In the genomic region with DNA sequence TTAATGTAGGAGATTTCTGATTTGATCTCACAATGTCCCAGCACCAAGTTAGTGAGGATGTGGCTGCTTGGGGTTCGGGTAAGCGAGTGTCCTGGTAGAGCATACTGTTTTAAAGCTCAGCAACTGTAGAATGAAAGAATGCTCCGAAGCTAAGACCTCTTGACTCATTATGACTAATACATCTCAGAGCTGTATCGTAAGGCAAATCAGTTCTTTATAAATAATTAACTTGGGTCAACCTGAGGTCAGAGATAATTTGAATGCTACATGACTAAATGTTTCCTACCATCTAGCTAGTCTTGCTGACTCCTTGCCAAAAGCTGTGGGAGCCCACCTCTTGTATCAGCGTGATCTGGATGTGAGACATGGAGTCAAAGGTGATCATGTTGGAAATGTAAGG, we compare ENCODE assay signal across 9 cellular contexts.
A peak's percentile ranks its signal among the peaks of the same experiment; 100 is the strongest.
DNase-seq lines count a peak whose midpoint lies in the region; ATAC-seq, FAIRE-seq and TF ChIP-seq lines count a peak whose summit lies in the region.
"Had no signal": no experiment of that assay in that cellular context is flagged by ENCODE, and none has a peak within 500 bp of the region (broad histone marks: within the 10 kb centered on the region; RNA-seq: fewer than 3 reads in every experiment).

No MANE protein-coding gene starts in this region.

- H3K9me3 ChIP-seq in mesenchymal stem cell (ENCODE audit: control insufficient read depth, low read length), result peaks cover 9% of the 10 kb centered on the region
- no peaks in the 10 kb centered on the region for H3K9me3 ChIP-seq in CD8-positive, alpha-beta memory T cell (ENCODE audit: low read length)

- H2BK5ac ChIP-seq in mesenchymal stem cell (ENCODE audit: low read depth, low read length, poor library complexity, severe bottlenecking), result no peak overlapping the region

- H3K4me1 Mint-ChIP-seq in activated T-helper 2 cell treated with anti-CD3 and anti-CD28 coated beads, Interferon-gamma antibody, Interleukin-2, Interleukin-4, amounts not matched to agents 10 μg/mL and 5 μg/mL and 100 μg/mL, durations not matched to agents 14 hours and 24 hours and 36 hours (ENCODE audit: low read depth), result peaks cover 11% of the 10 kb centered on the region
- no peaks in the 10 kb centered on the region for H3K4me1 Mint-ChIP-seq in CD8-positive, alpha-beta memory T cell

- H2BK15ac ChIP-seq in mesenchymal stem cell (ENCODE audit: low read depth, poor library complexity, severe bottlenecking), result no peak overlapping the region

- no peak overlapping the region for H2AK5ac ChIP-seq in mesenchymal stem cell (ENCODE audit: low read length, severe bottlenecking)

- peak; percentile 58 for DNase-seq in GM03348 (ENCODE audit: low spot score)
- no peak for DNase-seq in activated T-helper 2 cell treated with anti-CD3 and anti-CD28 coated beads, Interferon-gamma antibody, Interleukin-2, Interleukin-4, amounts not matched to agents 10 μg/mL and 5 μg/mL and 100 μg/mL, durations not matched to agents 14 hours and 24 hours and 36 hours (ENCODE audit: low spot score)
- peak; percentile 68 for DNase-seq in mesenchymal stem cell
- no peak for DNase-seq in coronary artery (ENCODE audit: low spot score)
- DNase-seq in GM12892 (ENCODE audit: insufficient read length), result no peak
- DNase-seq in GDM1 (lab: John Stamatoyannopoulos, UW), result no peak
- DNase-seq in CD8-positive, alpha-beta memory T cell, result no peak

- H4K91ac ChIP-seq in mesenchymal stem cell (ENCODE audit: low read length), result no peak overlapping the region

- CTCF ChIA-PET in CD8-positive, alpha-beta memory T cell (lab: Charles Lee), result no interaction called here

- no peak overlapping the region for H3K9ac ChIP-seq in mesenchymal stem cell (ENCODE audit: low read length)

- FAIRE-seq in GM12892 (lab: Jason Lieb, UNC), result no peak

- peak; percentile 89 for ATAC-seq in HG02970 (IDR thresholded peaks at IDR 0.05; ENCODE audit: low FRiP score, unreplicated experiment)

- no peak overlapping the region for H3K14ac ChIP-seq in mesenchymal stem cell (ENCODE audit: low read length in 2 of 2)

- peaks cover 60% of the 10 kb centered on the region for H3K9me3 Mint-ChIP-seq in activated T-helper 2 cell treated with anti-CD3 and anti-CD28 coated beads, Interferon-gamma antibody, Interleukin-2, Interleukin-4, amounts not matched to agents 10 μg/mL and 5 μg/mL and 100 μg/mL, durations not matched to agents 14 hours and 24 hours and 36 hours
- H3K9me3 Mint-ChIP-seq in CD8-positive, alpha-beta memory T cell, result peaks cover 4 to 17% (median 9%) of the 10 kb centered on the region in 5 donors

- no peaks in the 10 kb centered on the region for H3K36me3 ChIP-seq in mesenchymal stem cell (ENCODE audit: control insufficient read depth in 1 of 2, insufficient read depth in 2 of 2, low read depth in 1 of 2, low read length in 2 of 2)
- no peaks in the 10 kb centered on the region for H3K36me3 ChIP-seq in CD8-positive, alpha-beta memory T cell (ENCODE audit: insufficient read depth, low read length)

- no peaks in the 10 kb centered on the region for H3K27me3 ChIP-seq in mesenchymal stem cell (ENCODE audit: control insufficient read depth in 1 of 2, insufficient read depth in 1 of 2, low read length in 2 of 2)
- no peaks in the 10 kb centered on the region for H3K27me3 ChIP-seq in CD8-positive, alpha-beta memory T cell (ENCODE audit: insufficient read depth, low read length, poor library complexity, severe bottlenecking)

- no peak overlapping the region for H2BK120ac ChIP-seq in mesenchymal stem cell (ENCODE audit: low read depth, low read length)

- H3K4me3 ChIP-seq in mesenchymal stem cell (ENCODE audit: insufficient read depth in 1 of 2, low read depth in 1 of 2, low read length in 2 of 2), result no peak overlapping the region
- H3K4me3 ChIP-seq in coronary artery, result no peak overlapping the region
- H3K4me3 ChIP-seq in CD8-positive, alpha-beta memory T cell (ENCODE audit: low read length), result no peak overlapping the region

- H3K27ac Mint-ChIP-seq in activated T-helper 2 cell treated with anti-CD3 and anti-CD28 coated beads, Interferon-gamma antibody, Interleukin-2, Interleukin-4, amounts not matched to agents 10 μg/mL and 5 μg/mL and 100 μg/mL, durations not matched to agents 14 hours and 24 hours and 36 hours, result peak overlapping the region; percentile 16
- H3K27ac Mint-ChIP-seq in CD8-positive, alpha-beta memory T cell, result no peak overlapping the region
- H3K27ac Mint-ChIP-seq: dendritic cell treated with granulocyte-macrophage colony-stimulating factor and Interleukin-4, amounts not matched to agents 40 ng/mL and 50 ng/mL, for 4 days had no signal

- intact Hi-C loops in activated T-helper 2 cell treated with anti-CD3 and anti-CD28 coated beads, Interferon-gamma antibody, Interleukin-2, Interleukin-4, amounts not matched to agents 10 μg/mL and 5 μg/mL and 100 μg/mL, durations not matched to agents 14 hours and 24 hours and 36 hours (cut with micrococcal nuclease), result loop anchor here (1.0 kb wide), 1 partner anchor 19 kb away; no protein-coding TSS in a partner anchor

- no peak overlapping the region for H3K23ac ChIP-seq in mesenchymal stem cell (ENCODE audit: low read length in 2 of 2)

- H2AFZ ChIP-seq in mesenchymal stem cell (ENCODE audit: low read depth, low read length), result no peak overlapping the region

- no peak overlapping the region for H2BK12ac ChIP-seq in mesenchymal stem cell (ENCODE audit: low read length in 2 of 2)

- no peak overlapping the region for H3K4me2 ChIP-seq in mesenchymal stem cell (ENCODE audit: low read length, poor library complexity, severe bottlenecking)

- H3K4ac ChIP-seq in mesenchymal stem cell (ENCODE audit: low read depth in 1 of 2, low read length in 2 of 2), result no peak overlapping the region

- H3K36me3 Mint-ChIP-seq in activated T-helper 2 cell treated with anti-CD3 and anti-CD28 coated beads, Interferon-gamma antibody, Interleukin-2, Interleukin-4, amounts not matched to agents 10 μg/mL and 5 μg/mL and 100 μg/mL, durations not matched to agents 14 hours and 24 hours and 36 hours (ENCODE audit: low read depth), result peaks cover 36% of the 10 kb centered on the region
- H3K36me3 Mint-ChIP-seq in CD8-positive, alpha-beta memory T cell, result peaks cover 0 to 7% (median 2%) of the 10 kb centered on the region in 3 donors

- TF ChIP-seq POLR2A in GM12892 (IDR thresholded peaks at IDR 0.05; ENCODE audit: low read depth, low read length), result no peak

- WGBS in mesenchymal stem cell, result 72% methylated on average over 3 of the region's 5 CpGs

- TF ChIP-seq CTCF in coronary artery (IDR thresholded peaks at IDR 0.05), result no peak

- no peaks in the 10 kb centered on the region for H3K27me3 Mint-ChIP-seq in activated T-helper 2 cell treated with anti-CD3 and anti-CD28 coated beads, Interferon-gamma antibody, Interleukin-2, Interleukin-4, amounts not matched to agents 10 μg/mL and 5 μg/mL and 100 μg/mL, durations not matched to agents 14 hours and 24 hours and 36 hours (ENCODE audit: low read depth)
- H3K27me3 Mint-ChIP-seq in CD8-positive, alpha-beta memory T cell, result peaks cover 0 to 7% of the 10 kb centered on the region in 2 donors
- H3K27me3 Mint-ChIP-seq: dendritic cell treated with granulocyte-macrophage colony-stimulating factor and Interleukin-4, amounts not matched to agents 40 ng/mL and 50 ng/mL, for 4 days had no signal

- no peak overlapping the region for H3K18ac ChIP-seq in mesenchymal stem cell (ENCODE audit: low read depth in 1 of 2, low read length in 2 of 2)

- POLR2A ChIA-PET in CD8-positive, alpha-beta memory T cell (lab: Charles Lee), result no interaction called here

- no peak overlapping the region for H3K4me3 Mint-ChIP-seq in activated T-helper 2 cell treated with anti-CD3 and anti-CD28 coated beads, Interferon-gamma antibody, Interleukin-2, Interleukin-4, amounts not matched to agents 10 μg/mL and 5 μg/mL and 100 μg/mL, durations not matched to agents 14 hours and 24 hours and 36 hours (ENCODE audit: low read depth)
- H3K4me3 Mint-ChIP-seq in CD8-positive, alpha-beta memory T cell, result no peak overlapping the region
- H3K4me3 Mint-ChIP-seq: dendritic cell treated with granulocyte-macrophage colony-stimulating factor and Interleukin-4, amounts not matched to agents 40 ng/mL and 50 ng/mL, for 4 days had no signal

- no peaks in the 10 kb centered on the region for H3K79me1 ChIP-seq in mesenchymal stem cell (replicated peaks; ENCODE audit: low read length, poor library complexity, severe bottlenecking)

- H3K27ac ChIP-seq in mesenchymal stem cell (ENCODE audit: low read length, poor library complexity, severe bottlenecking), result peak overlapping the region; percentile 90
- no peak overlapping the region for H3K27ac ChIP-seq in coronary artery
- H3K27ac ChIP-seq in CD8-positive, alpha-beta memory T cell (ENCODE audit: low read depth, low read length), result no peak overlapping the region

- no peak overlapping the region for H4K8ac ChIP-seq in mesenchymal stem cell (ENCODE audit: low read length)

- H3K4me1 ChIP-seq in mesenchymal stem cell (ENCODE audit: control insufficient read depth, insufficient read depth, low read depth, low read length), result no peaks in the 10 kb centered on the region
- no peaks in the 10 kb centered on the region for H3K4me1 ChIP-seq in CD8-positive, alpha-beta memory T cell (ENCODE audit: insufficient read depth, low read length)

Comparison
In these comparisons a context has a peak if more than half of its experiments do, and no peak if none do; other contexts are left out.
1. DNase-seq: peak in GM03348 (single experiment) and mesenchymal stem cell (single experiment); none in activated T-helper 2 cell treated with anti-CD3 and anti-CD28 coated beads, Interferon-gamma antibody, Interleukin-2, Interleukin-4, amounts not matched to agents 10 μg/mL and 5 μg/mL and 100 μg/mL, durations not matched to agents 14 hours and 24 hours and 36 hours (single experiment), coronary artery (single experiment), GM12892 (single experiment), GDM1 (single experiment) and CD8-positive, alpha-beta memory T cell (0 of 5).